In genomic region chr6:33317418-33317667, GRCh38 we compare ENCODE assay signal across 8 cellular contexts. TPM values are rescaled to one million over a fixed set of nuclear protein-coding genes. Genes with fewer than 3 reads are reported as not detected.
A peak's percentile ranks its signal among the peaks of the same experiment; 100 is the strongest.
DNase-seq lines count a peak whose midpoint lies in the region; ATAC-seq and TF ChIP-seq lines count a peak whose summit lies in the region.

No MANE protein-coding gene starts in this region.

- peak overlapping the region; percentile 98 for H3K27ac ChIP-seq in 22Rv1
- H3K27ac ChIP-seq in body of pancreas, result peak overlapping the region; percentile 76 to 86 (median 81)
- peak overlapping the region; percentile 96 for H3K27ac ChIP-seq in subcutaneous abdominal adipose tissue (ENCODE audit: low read depth, low read length)

- peaks cover 3 to 4% of the 10 kb centered on the region in 2 donors for H3K36me3 ChIP-seq in body of pancreas (replicated peaks in 1 of 2; ENCODE audit: insufficient read depth in 1 of 2, low read depth in 2 of 2)
- peaks cover 8% of the 10 kb centered on the region for H3K36me3 ChIP-seq in kidney epithelial cell (ENCODE audit: control insufficient read depth, insufficient read depth, low read length)
- H3K36me3 ChIP-seq in subcutaneous abdominal adipose tissue (ENCODE audit: control insufficient read depth in 5 of 5, insufficient read depth in 5 of 5, low read length in 5 of 5), result peaks cover 0 to 34% (median 30%) of the 10 kb centered on the region in 5 donors

- intact Hi-C loops in body of pancreas (cut with DNase I), result no loop called here

- H3K4me1 ChIP-seq in body of pancreas, result peaks cover 67% of the 10 kb centered on the region
- peaks cover 19 to 81% (median 76%) of the 10 kb centered on the region in 5 donors for H3K4me1 ChIP-seq in subcutaneous abdominal adipose tissue (ENCODE audit: control insufficient read depth in 5 of 5, insufficient read depth in 5 of 5, low read length in 5 of 5)

- WGBS in body of pancreas, 2 donors, result 0% methylated on average over 10 to 13 of the region's 27 CpGs

- no peaks in the 10 kb centered on the region for H3K9me3 ChIP-seq in body of pancreas
- no peaks in the 10 kb centered on the region for H3K9me3 ChIP-seq in subcutaneous abdominal adipose tissue (ENCODE audit: control insufficient read depth in 5 of 5, low read length in 5 of 5)

- peak overlapping the region; percentile 48 for H3K4me3 ChIP-seq in HFF-Myc (replicated peaks; ENCODE audit: low read depth, low read length)
- H3K4me3 ChIP-seq in body of pancreas, result peak overlapping the region; percentile 8 to 67
- H3K4me3 ChIP-seq in kidney epithelial cell (ENCODE audit: low read depth, low read length), result peak overlapping the region; percentile 55
- H3K4me3 ChIP-seq in subcutaneous abdominal adipose tissue (ENCODE audit: low read depth in 1 of 5, low read length in 5 of 5), result peak overlapping the region; percentile 51 to 85 (median 60)

- H3K9ac ChIP-seq in subcutaneous abdominal adipose tissue (ENCODE audit: low read length in 5 of 5), result no peak overlapping the region

- ATAC-seq in body of pancreas (peak; percentile 0), HG03196 (IDR thresholded peaks at IDR 0.05; ENCODE audit: unreplicated experiment) (no peak), GM18909 (IDR thresholded peaks at IDR 0.05; ENCODE audit: poor library complexity, unreplicated experiment) (no peak)

- H3K27me3 ChIP-seq in body of pancreas (no peaks in the 10 kb centered on the region), kidney epithelial cell (ENCODE audit: control insufficient read depth, insufficient read depth, low read length) (no peaks in the 10 kb centered on the region), subcutaneous abdominal adipose tissue (ENCODE audit: control insufficient read depth in 5 of 5, insufficient read depth in 4 of 5, low read length in 5 of 5) (no peaks in the 10 kb centered on the region)

- no peak for TF ChIP-seq POLR2A in body of pancreas (IDR thresholded peaks at IDR 0.05)

- DNase-seq in HFF-Myc (ENCODE audit: extremely low read depth, low read depth), result no peak
- no peak for DNase-seq in body of pancreas
- DNase-seq in kidney epithelial cell (ENCODE audit: low read depth), result no peak
- DNase-seq in activated CD4-positive, alpha-beta T cell treated with anti-CD3 and anti-CD28 coated beads for 4 hours, result no peak

- TF ChIP-seq CTCF in 22Rv1 (IDR thresholded peaks at IDR 0.05) (no peak), HFF-Myc (IDR thresholded peaks at IDR 0.05; ENCODE audit: low read depth, low read length, missing control alignments) (no peak), body of pancreas (IDR thresholded peaks at IDR 0.05) (no peak), kidney epithelial cell (IDR thresholded peaks at IDR 0.05; ENCODE audit: insufficient read depth, low read length, poor library complexity, severe bottlenecking) (no peak)

RNA-seq across cellular contexts. Expression of gene ZBTB22, which starts 0.2 kb away (rescaled TPM):
- total RNA-seq in body of pancreas (10 to 100 TPM; 12.7 to 14.8 TPM), kidney epithelial cell (17.5 and 18.4 TPM in 2 replicates)

RNA-seq across cellular contexts. Expression of gene TAPBP, which starts 3.5 kb away (rescaled TPM):
- total RNA-seq in body of pancreas (100 to 1,000 TPM in 1 of 2 donors, 10 to 100 TPM in 1; 50.3 to 108 TPM), kidney epithelial cell (214 and 300 TPM in 2 replicates)

RNA-seq across cellular contexts. Expression of gene DAXX, which starts 5.4 kb away (rescaled TPM):
- 10 to 100 TPM; 20.0 to 28.0 TPM for total RNA-seq in body of pancreas
- 44.4 and 53.7 TPM in 2 replicates for total RNA-seq in kidney epithelial cell

RNA-seq across cellular contexts. Expression of gene RGL2, which starts 18.6 kb away (rescaled TPM):
- total RNA-seq in body of pancreas (10 to 100 TPM; 31.3 to 31.9 TPM), kidney epithelial cell (42.3 and 45.5 TPM in 2 replicates)

RNA-seq across cellular contexts. Expression of gene PFDN6, which starts 27.9 kb away (rescaled TPM):
- total RNA-seq in body of pancreas, result 10 to 100 TPM; 10.2 to 19.7 TPM
- 42.9 and 51.4 TPM in 2 replicates for total RNA-seq in kidney epithelial cell
